Comparison of ENCODE assay signal across 9 cellular contexts in genomic region chr13:73754727-73755292, GRCh38.
DNase-seq lines count a peak whose midpoint lies in the region; ATAC-seq and TF ChIP-seq lines count a peak whose summit lies in the region.
"Had no signal": no experiment of that assay in that cellular context is flagged by ENCODE, and none has a peak within 500 bp of the region (broad histone marks: within the 10 kb centered on the region; RNA-seq: fewer than 3 reads in every experiment).

No MANE protein-coding gene starts in this region.

- POLR2A ChIA-PET in AG04449 (lab: Yijun Ruan, JAX): no interaction called here

- CTCF ChIA-PET in AG04449 (lab: Yijun Ruan, JAX): interaction anchor here (0.6 to 1.8 kb wide), 17 partner anchors 8 to 1505 kb away, joined by 3 to 8 read pairs (median 3); no protein-coding TSS in a partner anchor

- TF ChIP-seq CTCF in AG04449 (IDR thresholded peaks at IDR 0.05; ENCODE audit: insufficient read depth, low read length, missing control alignments) (peak; percentile 37), GM06990 (IDR thresholded peaks at IDR 0.05; ENCODE audit: insufficient read depth, low read length, poor library complexity, severe bottlenecking) (peak; percentile 66), fibroblast of pulmonary artery (IDR thresholded peaks at IDR 0.05; ENCODE audit: low read length, missing control alignments) (peak; percentile 65), omental fat pad (IDR thresholded peaks at IDR 0.05) (no peak)

- H3K27me3 ChIP-seq in GM06990 (replicated peaks; ENCODE audit: control insufficient read depth, insufficient read depth, low read length): no peaks in the 10 kb centered on the region
- H3K27me3 ChIP-seq: neutrophil had no signal

- H3K4me3 ChIP-seq in AG04449 (ENCODE audit: low read depth, low read length): no peak overlapping the region
- H3K4me3 ChIP-seq in GM06990 (replicated peaks; ENCODE audit: low read depth, low read length): no peak overlapping the region
- H3K4me3 ChIP-seq in fibroblast of pulmonary artery (replicated peaks; ENCODE audit: low read depth, low read length): no peak overlapping the region

- no peaks in the 10 kb centered on the region; the same call in none of the 2 replicates for H3K36me3 ChIP-seq in GM06990 (ENCODE audit: control insufficient read depth, insufficient read depth, low read length)
- H3K36me3 ChIP-seq: neutrophil had no signal

- no peak for DNase-seq in AG04449 (ENCODE audit: low read depth, low spot score)
- DNase-seq in GM06990 (ENCODE audit: extremely low read depth, insufficient read length): no peak
- peak; percentile 68 for DNase-seq in NCI-H1436 (lab: John Stamatoyannopoulos, UW)
- DNase-seq in T-helper 1 cell: peak in 3 of 5 donors; percentile 19 to 37 (median 23)
- peak; percentile 84 for DNase-seq in fibroblast of pulmonary artery (ENCODE audit: low read depth)
- no peak for DNase-seq in omental fat pad (ENCODE audit: low spot score)
- DNase-seq in stimulated activated CD4-positive, alpha-beta T cell treated with anti-CD3 and anti-CD28 coated beads, Interleukin-4, amount 100 ng/mL, for 1 hour: no peak

- ATAC-seq in HG02610 (IDR thresholded peaks at IDR 0.05; ENCODE audit: unreplicated experiment) (peak; percentile 72), omental fat pad (ENCODE audit: low FRiP score) (peak; percentile 41)

Comparison
In these comparisons a context has a peak if more than half of its experiments do, and no peak if none do; other contexts are left out.
1. DNase-seq: peak in NCI-H1436 (single experiment), T-helper 1 cell (3 of 5) and fibroblast of pulmonary artery (single experiment); none in AG04449 (single experiment), GM06990 (single experiment), omental fat pad (single experiment) and stimulated activated CD4-positive, alpha-beta T cell treated with anti-CD3 and anti-CD28 coated beads, Interleukin-4, amount 100 ng/mL, for 1 hour (single experiment).
2. CTCF ChIP-seq: peak in AG04449 (single experiment), GM06990 (single experiment) and fibroblast of pulmonary artery (single experiment); none in omental fat pad (0 of 3).